In the genomic region with DNA sequence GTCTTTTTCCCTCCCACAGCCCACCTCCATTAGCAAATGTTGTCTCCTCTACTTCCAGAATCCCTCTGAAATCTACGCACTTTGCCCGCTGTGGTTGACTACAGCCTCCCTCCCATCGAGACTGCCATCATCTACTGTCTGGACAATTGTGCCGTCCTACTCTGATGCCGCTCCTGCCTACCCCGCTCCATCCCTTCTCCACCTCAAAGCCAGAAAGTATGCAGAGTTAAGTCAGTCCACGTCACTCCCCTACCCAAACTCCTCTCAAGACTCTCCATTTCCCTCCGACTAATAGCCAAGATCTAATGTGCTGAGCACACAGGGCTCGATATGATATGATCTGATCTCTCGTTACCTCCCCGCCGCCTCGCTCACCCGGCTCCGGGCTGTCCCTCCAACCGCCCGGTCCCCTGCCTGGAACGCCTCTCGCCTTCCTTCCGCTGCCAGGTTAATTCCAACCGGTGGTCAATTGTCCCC, we compare ENCODE assay signal across 1 cellular context.
TF ChIP-seq lines count a peak whose summit lies in the region.

No MANE protein-coding gene starts in this region.

TF ChIP-seq in endothelial cell of umbilical vein, 7 proteins besides CTCF, POLR2A, EP300 and RAD21 (continued from another document):
- no peak for TF ChIP-seq MYC (IDR thresholded peaks at IDR 0.05; ENCODE audit: low read depth, low read length)
- TF ChIP-seq, protein P1, sequence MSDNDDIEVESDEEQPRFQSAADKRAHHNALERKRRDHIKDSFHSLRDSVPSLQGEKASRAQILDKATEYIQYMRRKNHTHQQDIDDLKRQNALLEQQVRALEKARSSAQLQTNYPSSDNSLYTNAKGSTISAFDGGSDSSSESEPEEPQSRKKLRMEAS (IDR thresholded peaks at IDR 0.05; ENCODE audit: insufficient read depth, insufficient read length) = no peak
- no peak for TF ChIP-seq JUN (IDR thresholded peaks at IDR 0.05; ENCODE audit: borderline replicate concordance, insufficient read depth, insufficient read length, low read depth)
- no peak for TF ChIP-seq EZH2 (IDR thresholded peaks at IDR 0.05; ENCODE audit: borderline replicate concordance, low read depth, low read length, severe bottlenecking)
- TF ChIP-seq POLR2AphosphoS5 (IDR thresholded peaks at IDR 0.05; ENCODE audit: insufficient read depth, low read depth, low read length) = no peak
- no peak for TF ChIP-seq GATA2 (IDR thresholded peaks at IDR 0.05; ENCODE audit: insufficient read depth, insufficient read length, low read depth, low read length)
